15 cellular contexts compared by ENCODE assay signal in genomic region chr12:128445728-128446127, GRCh38.
DNase-seq lines count a peak whose midpoint lies in the region; ATAC-seq and TF ChIP-seq lines count a peak whose summit lies in the region.
"Had no signal": no experiment of that assay in that cellular context is flagged by ENCODE, and none has a peak within 500 bp of the region (broad histone marks: within the 10 kb centered on the region; RNA-seq: fewer than 3 reads in every experiment).

No MANE protein-coding gene starts in this region.

- in situ Hi-C loops in GM13976 (cut with MboI; ENCODE audit: low sequenced_read_pairs, unreplicated experiment), result no loop called here

- peak; percentile 81 for DNase-seq in NCI-H2107 treated with DMSO at 0.1 percent for 48 hours (lab: John Stamatoyannopoulos, UW; ENCODE audit: unreplicated experiment)
- DNase-seq in NCI-H2107 (lab: John Stamatoyannopoulos, UW), result no peak
- DNase-seq in SK-N-DZ (ENCODE audit: low spot score), result peak; percentile 79
- DNase-seq in glutamatergic neuron, result peak; percentile 22
- DNase-seq in nephron progenitor cell, result no peak
- DNase-seq in NCI-H69 (lab: John Stamatoyannopoulos, UW), result no peak
- DNase-seq in GM13976 (ENCODE audit: low spot score), result no peak
- DNase-seq: 8988T; CD4-positive, CD25-positive, alpha-beta regulatory T cell; CD8-positive, alpha-beta memory T cell; COR-L47; GDM1; GOT3; H9 had no signal

- no peak for TF ChIP-seq CTCF in glutamatergic neuron (IDR thresholded peaks at IDR 0.05; ENCODE audit: partially characterized antibody, unreplicated experiment)
- TF ChIP-seq CTCF in nephron progenitor cell (IDR thresholded peaks at IDR 0.05), result no peak
- TF ChIP-seq CTCF in GM13976 (IDR thresholded peaks at IDR 0.05; ENCODE audit: borderline replicate concordance, control extremely low read depth, extremely low read depth, insufficient read depth, missing control alignments), result no peak

- H3K36me3 Mint-ChIP-seq in glutamatergic neuron (ENCODE audit: unreplicated experiment), result no peaks in the 10 kb centered on the region
- peaks cover 23% of the 10 kb centered on the region for H3K36me3 Mint-ChIP-seq in nephron progenitor cell (ENCODE audit: low read depth)
- H3K36me3 Mint-ChIP-seq: CD4-positive, CD25-positive, alpha-beta regulatory T cell; CD8-positive, alpha-beta memory T cell had no signal

- H3K27me3 Mint-ChIP-seq in glutamatergic neuron (ENCODE audit: unreplicated experiment), result peaks cover 2% of the 10 kb centered on the region
- peaks cover 8% of the 10 kb centered on the region for H3K27me3 Mint-ChIP-seq in nephron progenitor cell (ENCODE audit: low read depth, poor library complexity)
- H3K27me3 Mint-ChIP-seq: CD4-positive, CD25-positive, alpha-beta regulatory T cell had no signal

- H3K4me1 Mint-ChIP-seq in glutamatergic neuron (ENCODE audit: low read depth, unreplicated experiment), result peaks cover 16% of the 10 kb centered on the region
- peaks cover 61% of the 10 kb centered on the region for H3K4me1 Mint-ChIP-seq in nephron progenitor cell
- H3K4me1 Mint-ChIP-seq: CD4-positive, CD25-positive, alpha-beta regulatory T cell; CD8-positive, alpha-beta memory T cell had no signal

- H3K4me3 Mint-ChIP-seq in glutamatergic neuron (ENCODE audit: unreplicated experiment) (no peak overlapping the region), nephron progenitor cell (peak overlapping the region; percentile 20)
- H3K4me3 Mint-ChIP-seq: CD4-positive, CD25-positive, alpha-beta regulatory T cell; CD8-positive, alpha-beta memory T cell; H9 had no signal

- ATAC-seq in HG03095 (IDR thresholded peaks at IDR 0.05; ENCODE audit: unreplicated experiment), result no peak

- H3K27ac Mint-ChIP-seq in glutamatergic neuron (ENCODE audit: unreplicated experiment) (no peak overlapping the region), nephron progenitor cell (peak overlapping the region; percentile 94)
- H3K27ac Mint-ChIP-seq: CD4-positive, CD25-positive, alpha-beta regulatory T cell; H9 had no signal

- H3K9me3 Mint-ChIP-seq in glutamatergic neuron (ENCODE audit: unreplicated experiment) (peaks cover 3% of the 10 kb centered on the region), nephron progenitor cell (peaks cover 12% of the 10 kb centered on the region)

Comparison
In these comparisons a context has a peak if more than half of its experiments do, and no peak if none do; other contexts are left out.
1. DNase-seq: peak in NCI-H2107 treated with DMSO at 0.1 percent for 48 hours (single experiment), SK-N-DZ (single experiment) and glutamatergic neuron (single experiment); none in NCI-H2107 (single experiment), nephron progenitor cell (single experiment), NCI-H69 (single experiment) and GM13976 (single experiment).